ENCODE assay signal across 13 cellular contexts in the genomic region with DNA sequence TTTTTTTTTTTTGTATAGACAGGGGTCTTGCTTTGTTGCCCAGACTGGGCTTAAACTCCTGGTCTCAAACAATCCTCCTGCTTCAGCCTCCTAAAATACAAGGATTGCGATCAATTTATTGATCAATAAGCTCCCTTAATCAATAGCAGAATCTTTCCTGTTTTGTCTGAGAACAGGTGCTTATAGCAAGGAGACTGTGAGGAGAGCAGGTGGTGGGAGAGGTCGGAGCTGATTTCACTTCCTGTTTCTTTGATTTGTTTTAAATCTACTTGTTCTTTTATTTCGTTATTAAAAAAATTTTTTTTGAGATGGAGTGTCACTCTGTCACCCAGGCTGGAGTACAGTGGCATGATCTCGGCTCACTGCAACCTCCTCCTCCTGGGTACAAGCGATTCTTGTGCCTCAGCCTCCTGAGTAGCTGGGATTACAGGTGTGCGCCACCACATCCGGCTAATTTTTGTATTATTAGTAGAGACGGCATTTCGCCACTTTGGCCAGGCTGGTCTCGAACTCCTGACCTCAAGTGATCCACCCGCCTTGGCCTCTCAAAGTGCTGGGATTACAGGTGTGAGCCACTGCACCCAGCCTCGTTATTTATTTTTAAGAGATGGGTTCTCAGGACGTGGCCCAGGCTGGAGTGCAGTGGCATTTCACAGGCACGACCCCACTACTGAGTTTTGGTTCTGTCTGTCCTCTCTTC. TPM values are rescaled to one million over a fixed set of nuclear protein-coding genes. Genes with fewer than 3 reads are reported as not detected.
"Had no signal": no experiment of that assay in that cellular context is flagged by ENCODE, and none has a peak within 500 bp of the region (broad histone marks: within the 10 kb centered on the region; RNA-seq: fewer than 3 reads in every experiment).

No MANE protein-coding gene starts in this region.

RNA-seq across cellular contexts. Expression of a gene that starts 30.7 kb away (rescaled TPM):
- total RNA-seq: activated CD4-positive, alpha-beta T cell treated with anti-CD3 and anti-CD28 coated beads, Interleukin-2, amount 10 ng/mL, durations not matched to agents 24 days and 14 days; ascending aorta; cardiac muscle cell; cerebellum; gastrocnemius medialis; hepatocyte; left ventricle myocardium inferior; pulmonary artery endothelial cell; right atrium auricular region; smooth muscle cell; temporal lobe had no signal
- polyA plus RNA-seq: cardiac muscle cell, hepatocyte, neural cell, smooth muscle cell, urinary bladder had no signal
